In genomic region chr2:113176696-113177355, GRCh38 we compare ENCODE assay signal across 16 cellular contexts. TPM values are rescaled to one million over a fixed set of nuclear protein-coding genes. Genes with fewer than 3 reads are reported as not detected.
DNase-seq lines count a peak whose midpoint lies in the region; ATAC-seq and TF ChIP-seq lines count a peak whose summit lies in the region.
"Had no signal": no experiment of that assay in that cellular context is flagged by ENCODE, and none has a peak within 500 bp of the region (broad histone marks: within the 10 kb centered on the region; RNA-seq: fewer than 3 reads in every experiment).

No MANE protein-coding gene starts in this region.

- H3K4me2 ChIP-seq in OCI-LY1 (ENCODE audit: low read length): peak overlapping the region; percentile 90

- H2AFZ ChIP-seq in OCI-LY1 (ENCODE audit: low read length): no peak overlapping the region

- H3K27me3 ChIP-seq in OCI-LY1 (ENCODE audit: insufficient read depth, low read length): no peaks in the 10 kb centered on the region
- H3K27me3 ChIP-seq in duodenal mucosa (ENCODE audit: control insufficient read depth in 1 of 2, insufficient read depth in 2 of 2, low read length in 2 of 2): no peaks in the 10 kb centered on the region
- H3K27me3 ChIP-seq in tibial nerve: no peaks in the 10 kb centered on the region
- H3K27me3 ChIP-seq: tibial artery had no signal

- 83 to 91% methylated on average over 7 of the region's 7 CpGs for WGBS in tibial nerve, 2 donors

- ATAC-seq in stimulated activated naive B cell treated with anti-CD40 and anti-IgM and Interleukin-4, amounts not matched to agents 10 μg/mL and 1 μg/mL and 100 μg/mL, for 72 hours (replicated peaks): no peak
- ATAC-seq in SK-N-SH treated with all-trans-retinoic acid at 6 μM for 48 hours (no peak), GM21423 (IDR thresholded peaks at IDR 0.05; ENCODE audit: unreplicated experiment) (no peak)

- H3F3A ChIP-seq in OCI-LY1 (ENCODE audit: insufficient read depth, low read length): no peaks in the 10 kb centered on the region

- peaks cover 58% of the 10 kb centered on the region for H3K4me1 ChIP-seq in OCI-LY1 (ENCODE audit: insufficient read depth, low read length, severe bottlenecking)
- H3K4me1 ChIP-seq in duodenal mucosa (ENCODE audit: control insufficient read depth in 1 of 2, insufficient read depth in 2 of 2, low read length in 2 of 2): peaks cover 59 to 67% of the 10 kb centered on the region in 2 donors
- H3K4me1 ChIP-seq in tibial nerve: peaks cover 0 to 36% (median 3%) of the 10 kb centered on the region in 4 donors

- TF ChIP-seq POLR2A in tibial nerve (IDR thresholded peaks at IDR 0.05): no peak

- H3K79me2 ChIP-seq in OCI-LY1 (ENCODE audit: insufficient read depth, low read length): peaks cover 10% of the 10 kb centered on the region; the same call in 1 of the 2 replicates

- no peak for TF ChIP-seq CTCF in OCI-LY1 (IDR thresholded peaks at IDR 0.05; ENCODE audit: low read length)
- no peak for TF ChIP-seq CTCF in tibial nerve (IDR thresholded peaks at IDR 0.05)

- TF ChIP-seq EP300 in tibial nerve (IDR thresholded peaks at IDR 0.05): no peak

- H3K27ac ChIP-seq in OCI-LY1 (ENCODE audit: low read depth, low read length, poor library complexity, severe bottlenecking) (peak overlapping the region; percentile 92), duodenal mucosa (ENCODE audit: low read depth, low read length) (no peak overlapping the region), tibial nerve (no peak overlapping the region)
- H3K27ac ChIP-seq: RWPE1, tibial artery had no signal

- H3K9me3 ChIP-seq in OCI-LY1 (ENCODE audit: low read length) (no peaks in the 10 kb centered on the region), duodenal mucosa (ENCODE audit: control insufficient read depth in 1 of 2, low read length in 2 of 2) (no peaks in the 10 kb centered on the region), tibial nerve (no peaks in the 10 kb centered on the region)
- H3K9me3 ChIP-seq: tibial artery had no signal

- H3K27ac Mint-ChIP-seq in stimulated activated naive B cell treated with anti-CD40 and anti-IgM and Interleukin-4, amounts not matched to agents 10 μg/mL and 1 μg/mL and 100 μg/mL, for 72 hours: peak overlapping the region; percentile 88

- H3K4me3 ChIP-seq in OCI-LY1 (ENCODE audit: low read depth, low read length, poor library complexity, severe bottlenecking): no peak overlapping the region
- peak overlapping the region; percentile 69 to 72 for H3K4me3 ChIP-seq in duodenal mucosa (ENCODE audit: low read depth in 1 of 2, low read length in 2 of 2)
- no peak overlapping the region for H3K4me3 ChIP-seq in tibial nerve
- H3K4me3 ChIP-seq: tibial artery had no signal

- H3K9me2 ChIP-seq in OCI-LY1 (ENCODE audit: low read depth, low read length): no peaks in the 10 kb centered on the region

- peaks cover 33 to 66% of the 10 kb centered on the region in 2 donors for H3K36me3 Mint-ChIP-seq in stimulated activated naive B cell treated with anti-CD40 and anti-IgM and Interleukin-4, amounts not matched to agents 10 μg/mL and 1 μg/mL and 100 μg/mL, for 72 hours

- peak; percentile 59 for DNase-seq in activated effector memory CD4-positive, alpha-beta T cell treated with anti-CD3 and anti-CD28 coated beads, Interleukin-2, amount 50 U/mL, for 16 hours
- no peak for DNase-seq in activated effector memory CD4-positive, alpha-beta T cell treated with Interleukin-2 at 50 U/mL for 16 hours
- DNase-seq in stimulated activated naive B cell treated with anti-CD40 and anti-IgM and Interleukin-4, amounts not matched to agents 10 μg/mL and 1 μg/mL and 100 μg/mL, for 72 hours: no peak
- DNase-seq in tibial nerve (ENCODE audit: low spot score in 2 of 2): no peak
- DNase-seq: DMS53; effector CD4-positive, alpha-beta T cell; KBM-7; NCI-H526 had no signal

- no peaks in the 10 kb centered on the region for H3K27me3 Mint-ChIP-seq in stimulated activated naive B cell treated with anti-CD40 and anti-IgM and Interleukin-4, amounts not matched to agents 10 μg/mL and 1 μg/mL and 100 μg/mL, for 72 hours

- no peak overlapping the region for H3K9ac ChIP-seq in OCI-LY1 (ENCODE audit: low read length)
- no peak overlapping the region for H3K9ac ChIP-seq in duodenal mucosa (ENCODE audit: low read depth in 1 of 2, low read length in 2 of 2)

- H3K4me1 Mint-ChIP-seq in stimulated activated naive B cell treated with anti-CD40 and anti-IgM and Interleukin-4, amounts not matched to agents 10 μg/mL and 1 μg/mL and 100 μg/mL, for 72 hours: peaks cover 62 to 91% of the 10 kb centered on the region in 2 donors

- peaks cover 26% of the 10 kb centered on the region; the same call in 1 of the 2 replicates for H3K36me3 ChIP-seq in OCI-LY1 (ENCODE audit: insufficient read depth, low read length)
- peaks cover 0 to 4% of the 10 kb centered on the region in 2 donors for H3K36me3 ChIP-seq in duodenal mucosa (ENCODE audit: control insufficient read depth in 1 of 2, insufficient read depth in 2 of 2, low read length in 2 of 2)
- no peaks in the 10 kb centered on the region for H3K36me3 ChIP-seq in tibial nerve
- H3K36me3 ChIP-seq: tibial artery had no signal

- H3K9me3 Mint-ChIP-seq in stimulated activated naive B cell treated with anti-CD40 and anti-IgM and Interleukin-4, amounts not matched to agents 10 μg/mL and 1 μg/mL and 100 μg/mL, for 72 hours: no peaks in the 10 kb centered on the region

- peak overlapping the region; percentile 81 to 82 for H3K4me3 Mint-ChIP-seq in stimulated activated naive B cell treated with anti-CD40 and anti-IgM and Interleukin-4, amounts not matched to agents 10 μg/mL and 1 μg/mL and 100 μg/mL, for 72 hours

- H4K20me1 ChIP-seq in OCI-LY1 (ENCODE audit: insufficient read depth, low read length): no peaks in the 10 kb centered on the region

TF ChIP-seq in SK-N-SH treated with all-trans-retinoic acid at 6 μM for 48 hours, 23 proteins besides CTCF, POLR2A, EP300 and RAD21:
- TF ChIP-seq ZC3H10 (CRISPR knock-in tag; IDR thresholded peaks at IDR 0.05) (no peak), TCF4 (CRISPR knock-in tag; IDR thresholded peaks at IDR 0.05; ENCODE audit: borderline replicate concordance) (no peak), ARNTL (CRISPR knock-in tag; IDR thresholded peaks at IDR 0.05; ENCODE audit: borderline replicate concordance, low read depth) (no peak), POU6F1 (CRISPR knock-in tag; IDR thresholded peaks at IDR 0.05; ENCODE audit: borderline replicate concordance, low read depth) (no peak), CREB5 (CRISPR knock-in tag; IDR thresholded peaks at IDR 0.05; ENCODE audit: low read depth) (no peak), ZFP3 (CRISPR knock-in tag; IDR thresholded peaks at IDR 0.05) (no peak), PATZ1 (CRISPR knock-in tag; IDR thresholded peaks at IDR 0.05; ENCODE audit: borderline replicate concordance) (no peak), ZNF565 (CRISPR knock-in tag; conservative IDR thresholded peaks at IDR 0.05; ENCODE audit: low read depth) (no peak)

RNA-seq across cellular contexts. Expression of gene PSD4, which starts 3.1 kb away (rescaled TPM):
- total RNA-seq in tibial nerve: 10 to 100 TPM in 3 of 4 donors, 1 to 10 TPM in 1; 8.7 to 20.7 (median 11.3) TPM

RNA-seq across cellular contexts. Expression of gene IL1RN, which starts 49.4 kb away (rescaled TPM):
- under 1 TPM in 1 of 4 donors, not detected in 3; 0.59 TPM for total RNA-seq in tibial nerve
- total RNA-seq: fibroblast of villous mesenchyme, osteoblast had no signal

Comparison
In these comparisons a context has a peak if more than half of its experiments do, and no peak if none do; other contexts are left out.
1. H3K4me3 ChIP-seq: peak in duodenal mucosa (2 of 2); none in OCI-LY1 (single experiment) and tibial nerve (0 of 4).